In the genomic region with DNA sequence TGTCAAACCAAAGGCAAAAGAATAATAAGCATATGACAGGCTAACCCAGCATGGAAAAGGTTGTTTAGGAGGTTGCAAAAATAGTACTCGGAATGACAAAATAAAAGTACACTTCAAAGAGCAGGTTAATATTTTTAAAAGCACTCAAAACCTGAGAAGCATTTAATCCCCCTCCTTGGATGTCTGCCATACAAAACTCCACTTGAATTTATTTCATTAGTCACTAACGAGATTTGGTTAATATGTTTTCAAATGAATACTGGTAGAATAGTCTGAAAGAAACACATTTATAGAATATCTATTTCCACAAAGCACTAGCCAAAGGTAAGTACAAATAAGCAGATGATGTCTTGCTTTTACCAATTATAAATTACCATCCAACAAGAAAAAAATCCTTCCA, we compare ENCODE assay signal across 28 cellular contexts.
DNase-seq lines count a peak whose midpoint lies in the region; ATAC-seq and TF ChIP-seq lines count a peak whose summit lies in the region.
"Had no signal": no experiment of that assay in that cellular context is flagged by ENCODE, and none has a peak within 500 bp of the region (broad histone marks: within the 10 kb centered on the region; RNA-seq: fewer than 3 reads in every experiment).

No MANE protein-coding gene starts in this region.

- H4K8ac ChIP-seq in trophoblast cell (ENCODE audit: low read depth, low read length), result no peak overlapping the region

- no peak overlapping the region for H3K23ac ChIP-seq in trophoblast cell (ENCODE audit: low read length)

- DNase-seq in DMS79 (lab: John Stamatoyannopoulos, UW), result peak; percentile 78
- DNase-seq in NCI-H128 (lab: John Stamatoyannopoulos, UW; ENCODE audit: unreplicated experiment), result peak; percentile 21
- peak; percentile 4 for DNase-seq in astrocyte of the hippocampus (ENCODE audit: low read depth, low spot score)
- no peak for DNase-seq in left lung
- DNase-seq in sigmoid colon, result no peak
- DNase-seq in stimulated activated effector memory CD8-positive, alpha-beta T cell treated with anti-CD3 and anti-CD28 coated beads, Interleukin-12 subunit alpha, Interleukin-12 subunit beta, amount 100 ng/mL, for 72 hours (ENCODE audit: low spot score in 2 of 2), result no peak
- no peak for DNase-seq in trophoblast cell
- DNase-seq: activated CD4-positive, alpha-beta T cell treated with anti-CD3 and anti-CD28 coated beads for 1 hour; activated CD8-positive, alpha-beta memory T cell treated with anti-CD3 and anti-CD28 coated beads, Interleukin-2, amount 50 U/mL, for 48 hours; activated naive CD4-positive, alpha-beta T cell treated with anti-CD3 and anti-CD28 coated beads, Interleukin-2, amount 50 U/mL, for 16 hours; H9; NCI-H510A; Peyer's patch; stimulated activated CD4-positive, alpha-beta T cell treated with anti-CD3 and anti-CD28 coated beads, Interleukin-1b, Interleukin-23, amount 100 ng/mL, for 48 hours; stimulated activated naive CD8-positive, alpha-beta T cell treated with anti-CD3 and anti-CD28 coated beads, Interleukin-15, Interleukin-2, amounts not matched to agents 100 U/mL and 50 U/mL, for 24 hours had no signal

- H3K4me1 Mint-ChIP-seq in stimulated activated effector memory CD8-positive, alpha-beta T cell treated with anti-CD3 and anti-CD28 coated beads, Interleukin-12 subunit alpha, Interleukin-12 subunit beta, amount 100 ng/mL, for 72 hours, result no peaks in the 10 kb centered on the region
- H3K4me1 Mint-ChIP-seq: activated T-helper 17 cell treated with anti-CD3 and anti-CD28 coated beads, Interleukin-2, amount 50 U/mL, for 72 hours; B cell; H9; immature natural killer cell had no signal

- no peak overlapping the region for H2AK5ac ChIP-seq in trophoblast cell (ENCODE audit: low read length)

- H3K4me2 ChIP-seq in trophoblast cell (ENCODE audit: low read length), result no peak overlapping the region
- H3K4me2 ChIP-seq: neural progenitor cell, smooth muscle cell had no signal

- WGBS in sigmoid colon, 2 donors, result 89 to 91% methylated on average over 2 of the region's 2 CpGs
- WGBS in trophoblast cell (ENCODE audit: extremely low coverage, insufficient coverage, insufficient read length), result no CpG with 5 or more reads among the region's 2 CpGs

- H3K4me1 ChIP-seq in left lung (no peaks in the 10 kb centered on the region), sigmoid colon (peaks cover 0 to 3% (median 0%) of the 10 kb centered on the region in 4 donors), trophoblast cell (ENCODE audit: control insufficient read depth in 1 of 2, insufficient read depth in 2 of 2, low read length in 2 of 2) (no peaks in the 10 kb centered on the region)
- H3K4me1 ChIP-seq: neural progenitor cell, parathyroid adenoma, Peyer's patch, testis had no signal

- no peak for TF ChIP-seq POLR2A in sigmoid colon (IDR thresholded peaks at IDR 0.05)

- no peaks in the 10 kb centered on the region for H3K9me3 Mint-ChIP-seq in stimulated activated effector memory CD8-positive, alpha-beta T cell treated with anti-CD3 and anti-CD28 coated beads, Interleukin-12 subunit alpha, Interleukin-12 subunit beta, amount 100 ng/mL, for 72 hours
- H3K9me3 Mint-ChIP-seq: activated CD8-positive, alpha-beta T cell treated with anti-CD3 and anti-CD28 coated beads for 36 hours; activated T-helper 17 cell treated with anti-CD3 and anti-CD28 coated beads, Interleukin-2, amount 50 U/mL, for 72 hours; CD4-positive, alpha-beta memory T cell; H9; immature natural killer cell; neural progenitor cell; T-helper 2 cell treated with Interferon-gamma antibody and Interleukin-4, amounts not matched to agents 5 μg/mL and 100 μg/mL, for 36 hours had no signal

- H3K4me3 ChIP-seq in left lung, result no peak overlapping the region
- H3K4me3 ChIP-seq in sigmoid colon, result no peak overlapping the region
- no peak overlapping the region for H3K4me3 ChIP-seq in trophoblast cell (ENCODE audit: low read depth, low read length)
- H3K4me3 ChIP-seq: GM12878, neural progenitor cell, Peyer's patch, right atrium auricular region, smooth muscle cell, testis had no signal

- no peak overlapping the region for H4K12ac ChIP-seq in trophoblast cell (ENCODE audit: low read depth, low read length)

- H2BK120ac ChIP-seq in trophoblast cell (ENCODE audit: insufficient read depth, low read length, poor library complexity), result no peak overlapping the region

- H3K79me2 ChIP-seq in trophoblast cell (ENCODE audit: control insufficient read depth, insufficient read depth, low read length, poor library complexity), result no peaks in the 10 kb centered on the region
- H3K79me2 ChIP-seq: parathyroid adenoma had no signal

- H2BK12ac ChIP-seq in trophoblast cell (ENCODE audit: low read length), result no peak overlapping the region

- H3K27me3 ChIP-seq in left lung (no peaks in the 10 kb centered on the region), sigmoid colon (no peaks in the 10 kb centered on the region), trophoblast cell (ENCODE audit: insufficient read depth, low read length) (no peaks in the 10 kb centered on the region)
- H3K27me3 ChIP-seq: neural progenitor cell, Peyer's patch, right atrium auricular region, testis had no signal

- H3K18ac ChIP-seq in trophoblast cell (ENCODE audit: low read length), result no peak overlapping the region

- no peak for TF ChIP-seq CTCF in left lung (IDR thresholded peaks at IDR 0.05)
- no peak for TF ChIP-seq CTCF in sigmoid colon (IDR thresholded peaks at IDR 0.05)

- H3K27ac ChIP-seq in left lung, result no peak overlapping the region
- no peak overlapping the region for H3K27ac ChIP-seq in sigmoid colon
- H3K27ac ChIP-seq in trophoblast cell (ENCODE audit: low read depth, low read length), result no peak overlapping the region
- H3K27ac ChIP-seq: HL-60, neural progenitor cell, parathyroid adenoma, Peyer's patch, right atrium auricular region, testis had no signal

- H3K9me3 ChIP-seq in left lung, result no peaks in the 10 kb centered on the region
- no peaks in the 10 kb centered on the region for H3K9me3 ChIP-seq in sigmoid colon
- H3K9me3 ChIP-seq in trophoblast cell (ENCODE audit: insufficient read depth, low read depth, low read length), result no peaks in the 10 kb centered on the region
- H3K9me3 ChIP-seq: Peyer's patch, right atrium auricular region, testis had no signal

- TF ChIP-seq EP300 in sigmoid colon (IDR thresholded peaks at IDR 0.05), result no peak

- H3K36me3 ChIP-seq in left lung, result no peaks in the 10 kb centered on the region
- H3K36me3 ChIP-seq in sigmoid colon, result no peaks in the 10 kb centered on the region
- no peaks in the 10 kb centered on the region for H3K36me3 ChIP-seq in trophoblast cell (ENCODE audit: control insufficient read depth in 1 of 2, insufficient read depth in 2 of 2, low read length in 2 of 2)
- H3K36me3 ChIP-seq: neural progenitor cell, Peyer's patch, right atrium auricular region had no signal

- H3K79me1 ChIP-seq in trophoblast cell (ENCODE audit: low read length), result no peaks in the 10 kb centered on the region

- H3K4me3 Mint-ChIP-seq in stimulated activated effector memory CD8-positive, alpha-beta T cell treated with anti-CD3 and anti-CD28 coated beads, Interleukin-12 subunit alpha, Interleukin-12 subunit beta, amount 100 ng/mL, for 72 hours, result no peak overlapping the region
- H3K4me3 Mint-ChIP-seq: activated CD8-positive, alpha-beta T cell treated with anti-CD3 and anti-CD28 coated beads for 36 hours; activated T-helper 17 cell treated with anti-CD3 and anti-CD28 coated beads, Interleukin-2, amount 50 U/mL, for 72 hours; B cell; CD4-positive, alpha-beta memory T cell; H9; immature natural killer cell; neural progenitor cell; T-helper 2 cell treated with Interferon-gamma antibody and Interleukin-4, amounts not matched to agents 5 μg/mL and 100 μg/mL, for 36 hours had no signal

- H4K91ac ChIP-seq in trophoblast cell (ENCODE audit: low read depth, low read length), result no peak overlapping the region

- no peak overlapping the region for H3K14ac ChIP-seq in trophoblast cell (ENCODE audit: low read length)

- ATAC-seq in left lung, result peak; percentile 30
- no peak for ATAC-seq in stimulated activated effector memory CD8-positive, alpha-beta T cell treated with anti-CD3 and anti-CD28 coated beads, Interleukin-12 subunit alpha, Interleukin-12 subunit beta, amount 100 ng/mL, for 72 hours
- ATAC-seq: activated CD8-positive, alpha-beta T cell treated with anti-CD3 and anti-CD28 coated beads for 36 hours; activated T-helper 17 cell treated with anti-CD3 and anti-CD28 coated beads, Interleukin-2, amount 50 U/mL, for 72 hours; stimulated activated naive CD8-positive, alpha-beta T cell treated with anti-CD3 and anti-CD28 coated beads, Interleukin-15, Interleukin-2, amounts not matched to agents 100 U/mL and 50 U/mL, for 24 hours had no signal

- H3K27ac Mint-ChIP-seq in stimulated activated effector memory CD8-positive, alpha-beta T cell treated with anti-CD3 and anti-CD28 coated beads, Interleukin-12 subunit alpha, Interleukin-12 subunit beta, amount 100 ng/mL, for 72 hours, result no peak overlapping the region
- H3K27ac Mint-ChIP-seq: activated CD8-positive, alpha-beta T cell treated with anti-CD3 and anti-CD28 coated beads for 36 hours; activated T-helper 17 cell treated with anti-CD3 and anti-CD28 coated beads, Interleukin-2, amount 50 U/mL, for 72 hours; B cell; CD4-positive, alpha-beta memory T cell; H9; immature natural killer cell; neural progenitor cell; T-helper 2 cell treated with Interferon-gamma antibody and Interleukin-4, amounts not matched to agents 5 μg/mL and 100 μg/mL, for 36 hours had no signal

- H2AFZ ChIP-seq in trophoblast cell (ENCODE audit: insufficient read depth, low read length, poor library complexity), result no peak overlapping the region
- H2AFZ ChIP-seq: neural progenitor cell, parathyroid adenoma had no signal

- H3K9ac ChIP-seq in trophoblast cell (ENCODE audit: low read length), result no peak overlapping the region
- H3K9ac ChIP-seq: neural progenitor cell, parathyroid adenoma had no signal

- intact Hi-C loops in left lung (cut with DNase I), result loop anchor here in 1 of 2 donors (10.0 kb wide), 1 partner anchor 161 kb away; no protein-coding TSS in a partner anchor
- intact Hi-C loops in sigmoid colon (cut with DNase I), result loop anchor here (5.0 kb wide), 1 partner anchor 394 kb away; a partner anchor contains a TSS

- no peak overlapping the region for H3K4ac ChIP-seq in trophoblast cell (ENCODE audit: low read depth, low read length)

- H2BK5ac ChIP-seq in trophoblast cell (ENCODE audit: low read depth, low read length, poor library complexity), result no peak overlapping the region

- peaks cover 4% of the 10 kb centered on the region for H3K36me3 Mint-ChIP-seq in stimulated activated effector memory CD8-positive, alpha-beta T cell treated with anti-CD3 and anti-CD28 coated beads, Interleukin-12 subunit alpha, Interleukin-12 subunit beta, amount 100 ng/mL, for 72 hours

Comparison
In these comparisons a context has a peak if more than half of its experiments do, and no peak if none do; other contexts are left out.
1. DNase-seq: peak in DMS79 (single experiment), NCI-H128 (single experiment) and astrocyte of the hippocampus (single experiment); none in left lung (0 of 2), sigmoid colon (single experiment), stimulated activated effector memory CD8-positive, alpha-beta T cell treated with anti-CD3 and anti-CD28 coated beads, Interleukin-12 subunit alpha, Interleukin-12 subunit beta, amount 100 ng/mL, for 72 hours (0 of 2) and trophoblast cell (0 of 2).